Comparison of ENCODE assay signal across 20 cellular contexts in genomic region chr7:101957733-101958525, GRCh38.
DNase-seq lines count a peak whose midpoint lies in the region; ATAC-seq and TF ChIP-seq lines count a peak whose summit lies in the region.
"Had no signal": no experiment of that assay in that cellular context is flagged by ENCODE, and none has a peak within 500 bp of the region (broad histone marks: within the 10 kb centered on the region; RNA-seq: fewer than 3 reads in every experiment).

No MANE protein-coding gene starts in this region.

- no peaks in the 10 kb centered on the region for H3F3A ChIP-seq in neural progenitor cell (ENCODE audit: low read depth)

- H3K23ac ChIP-seq in H9 (ENCODE audit: insufficient read length, low read depth, low read length): no peak overlapping the region

- H2AFZ ChIP-seq in DND-41 (ENCODE audit: low read depth, low read length) (no peak overlapping the region), H9 (ENCODE audit: low read length) (no peak overlapping the region), neural progenitor cell (replicated peaks) (no peak overlapping the region)

- H3K9me3 ChIP-seq in DND-41 (ENCODE audit: insufficient read depth, low read length, severe bottlenecking) (no peaks in the 10 kb centered on the region), H9 (ENCODE audit: control insufficient read depth, low read depth, low read length) (no peaks in the 10 kb centered on the region), neural progenitor cell (ENCODE audit: low read depth) (no peaks in the 10 kb centered on the region)
- H3K9me3 ChIP-seq: testis had no signal

- TF ChIP-seq CTCF in DND-41 (IDR thresholded peaks at IDR 0.05; ENCODE audit: borderline replicate concordance, extremely low read depth, low read length, poor library complexity, severe bottlenecking): no peak
- no peak for TF ChIP-seq CTCF in H9 (conservative IDR thresholded peaks at IDR 0.05)
- no peak for TF ChIP-seq CTCF in activated B cell treated with CpG ODN at 0.5 μM for 24 hours (IDR thresholded peaks at IDR 0.05)
- TF ChIP-seq CTCF in neural progenitor cell (IDR thresholded peaks at IDR 0.05): no peak

- peaks cover 0 to 4% (median 3%) of the 10 kb centered on the region in 3 experiments; a peak in 3 of 7 replicates for H3K36me3 Mint-ChIP-seq in H9 (ENCODE audit: insufficient read depth in 1 of 3, low read depth in 3 of 3)
- H3K36me3 Mint-ChIP-seq in activated B cell treated with CpG ODN at 0.5 μM for 24 hours (ENCODE audit: low read depth): no peaks in the 10 kb centered on the region
- H3K36me3 Mint-ChIP-seq in neural progenitor cell: no peaks in the 10 kb centered on the region

- no peaks in the 10 kb centered on the region for H3K27me3 Mint-ChIP-seq in H9 (ENCODE audit: low read depth)
- no peaks in the 10 kb centered on the region for H3K27me3 Mint-ChIP-seq in activated B cell treated with CpG ODN at 0.5 μM for 24 hours
- H3K27me3 Mint-ChIP-seq in neural progenitor cell (ENCODE audit: insufficient read depth, low read depth): peaks cover 5% of the 10 kb centered on the region

- H3K9me3 Mint-ChIP-seq in H9 (no peaks in the 10 kb centered on the region), activated B cell treated with CpG ODN at 0.5 μM for 24 hours (no peaks in the 10 kb centered on the region), neural progenitor cell (no peaks in the 10 kb centered on the region)
- H3K9me3 Mint-ChIP-seq: activated T-cell treated with anti-CD3 and anti-CD28 coated beads, Interleukin-2, amount 50 U/mL, for 4 hours had no signal

- no peak overlapping the region for H2BK5ac ChIP-seq in H9 (ENCODE audit: insufficient read length, low read length)

- no peak overlapping the region for H2AK5ac ChIP-seq in H9 (ENCODE audit: insufficient read length, low read length)

- peaks cover 7% of the 10 kb centered on the region for H3K79me1 ChIP-seq in H9 (ENCODE audit: insufficient read depth, low read depth, low read length, poor library complexity, severe bottlenecking)

- H3K9ac ChIP-seq in DND-41 (ENCODE audit: low read depth, low read length): peak overlapping the region; percentile 37
- H3K9ac ChIP-seq in H9 (ENCODE audit: extremely low read depth, insufficient read length, low read length): no peak overlapping the region
- H3K9ac ChIP-seq in neural progenitor cell: no peak overlapping the region

- H4K20me1 ChIP-seq in DND-41 (ENCODE audit: insufficient read depth, low read length) (0 out of 2 replicates have a peak, but pooled peaks cover 7% of the 10 kb centered on the region), H9 (ENCODE audit: control insufficient read depth, insufficient read depth, insufficient read length) (peaks cover 2% of the 10 kb centered on the region), neural progenitor cell (ENCODE audit: low read depth) (peaks cover 73% of the 10 kb centered on the region)

- peaks cover 59% of the 10 kb centered on the region for H3K4me1 ChIP-seq in DND-41 (ENCODE audit: insufficient read depth, low read length)
- H3K4me1 ChIP-seq in H9 (ENCODE audit: insufficient read depth, low read length): peaks cover 5% of the 10 kb centered on the region; the same call in 1 of the 2 replicates
- H3K4me1 ChIP-seq in neural progenitor cell: peaks cover 3% of the 10 kb centered on the region

- no peak overlapping the region for H3K18ac ChIP-seq in H9 (ENCODE audit: insufficient read length, low read depth, low read length)

- POLR2A ChIA-PET in activated B cell treated with CpG ODN at 0.5 μM for 24 hours (lab: Charles Lee): interaction anchor here (1.0 kb wide), 1 partner anchor 30 kb away, joined by 11 read pairs; no protein-coding TSS in a partner anchor

- H3K27ac ChIP-seq in DND-41 (ENCODE audit: low read length): peak overlapping the region; percentile 84
- H3K27ac ChIP-seq in H9 (ENCODE audit: insufficient read length, low read depth, low read length): no peak overlapping the region
- no peak overlapping the region for H3K27ac ChIP-seq in neural progenitor cell
- H3K27ac ChIP-seq: HL-60, testis had no signal

- H3K27me3 ChIP-seq in DND-41 (ENCODE audit: insufficient read depth, low read length, poor library complexity) (no peaks in the 10 kb centered on the region), H9 (ENCODE audit: insufficient read depth, low read length) (no peaks in the 10 kb centered on the region), neural progenitor cell (no peaks in the 10 kb centered on the region)
- H3K27me3 ChIP-seq: testis had no signal

- H3K4me3 Mint-ChIP-seq in H9 (no peak overlapping the region), activated B cell treated with CpG ODN at 0.5 μM for 24 hours (no peak overlapping the region), neural progenitor cell (no peak overlapping the region)
- H3K4me3 Mint-ChIP-seq: activated T-cell treated with anti-CD3 and anti-CD28 coated beads, Interleukin-2, amount 50 U/mL, for 4 hours had no signal

- H3K27ac Mint-ChIP-seq in H9: peak overlapping the region in 2 of 3 experiments; percentile 86 to 87; a peak in 5 of 7 replicates
- H3K27ac Mint-ChIP-seq in activated B cell treated with CpG ODN at 0.5 μM for 24 hours: no peak overlapping the region
- H3K27ac Mint-ChIP-seq in neural progenitor cell: peak overlapping the region; percentile 76

- no peak overlapping the region for H3T11ph ChIP-seq in H9 (ENCODE audit: low read length)

- H3K79me2 ChIP-seq in DND-41 (ENCODE audit: insufficient read depth, low read length) (peaks cover 94% of the 10 kb centered on the region), H9 (ENCODE audit: insufficient read depth, low read length) (peaks cover 8% of the 10 kb centered on the region; the same call in 1 of the 2 replicates), neural progenitor cell (ENCODE audit: low read depth) (peaks cover 75% of the 10 kb centered on the region)

- no CpG with 5 or more reads among the region's 12 CpGs for WGBS in H9 (ENCODE audit: extremely low coverage, insufficient read length, low lambda C conversion rate)

- H3K23me2 ChIP-seq in H9 (ENCODE audit: insufficient read length, low read depth, low read length, poor library complexity, severe bottlenecking): no peaks in the 10 kb centered on the region

- intact Hi-C loops in activated B cell treated with CpG ODN at 0.5 μM for 24 hours (cut with micrococcal nuclease): loop anchor here (2.0 kb wide), 1 partner anchor 25 kb away; no protein-coding TSS in a partner anchor

- H3K4ac ChIP-seq in H9 (ENCODE audit: low read depth, low read length): no peak overlapping the region

- H3K36me3 ChIP-seq in DND-41 (ENCODE audit: insufficient read depth, low read length): peaks cover 5% of the 10 kb centered on the region; the same call in 1 of the 2 replicates
- H3K36me3 ChIP-seq in neural progenitor cell: no peaks in the 10 kb centered on the region

- H4K5ac ChIP-seq in H9 (ENCODE audit: insufficient read length, low read depth, low read length): no peak overlapping the region

- ATAC-seq in DND-41 (ENCODE audit: insufficient read depth, low read depth) (peak; percentile 85), activated B cell treated with CpG ODN at 0.5 μM for 24 hours (ENCODE audit: low read depth) (peak; percentile 43), HG02642 (IDR thresholded peaks at IDR 0.05; ENCODE audit: poor library complexity, unreplicated experiment) (no peak), GM18517 (IDR thresholded peaks at IDR 0.05; ENCODE audit: unreplicated experiment) (no peak)
- ATAC-seq: activated T-cell treated with anti-CD3 and anti-CD28 coated beads, Interleukin-2, amount 50 U/mL, for 4 hours; sciatic nerve had no signal

- no peak overlapping the region for H2BK12ac ChIP-seq in H9 (ENCODE audit: insufficient read length, low read depth, low read length)

- H3K4me1 Mint-ChIP-seq in H9: peaks cover 30 to 31% of the 10 kb centered on the region in 2 experiments
- H3K4me1 Mint-ChIP-seq in activated B cell treated with CpG ODN at 0.5 μM for 24 hours: peaks cover 48% of the 10 kb centered on the region
- peaks cover 18% of the 10 kb centered on the region for H3K4me1 Mint-ChIP-seq in neural progenitor cell

- H2BK120ac ChIP-seq in H9 (ENCODE audit: low read depth, low read length, poor library complexity, severe bottlenecking): no peak overlapping the region

- H2BK20ac ChIP-seq in H9 (ENCODE audit: low read depth, low read length, poor library complexity, severe bottlenecking): no peak overlapping the region

- no peak overlapping the region for H4K8ac ChIP-seq in H9 (replicated peaks; ENCODE audit: insufficient read length, low read depth, low read length)

- H2BK15ac ChIP-seq in H9 (ENCODE audit: low read depth, low read length): no peak overlapping the region

- H3K4me3 ChIP-seq in DND-41 (ENCODE audit: low read depth in 1 of 2, low read length in 2 of 2) (no peak overlapping the region), neural progenitor cell (no peak overlapping the region)
- H3K4me3 ChIP-seq: testis had no signal

- CTCF ChIA-PET in activated B cell treated with CpG ODN at 0.5 μM for 24 hours (lab: Charles Lee): no interaction called here

- no peak overlapping the region for H4K91ac ChIP-seq in H9 (ENCODE audit: insufficient read length, low read depth, low read length)

- peak; percentile 59 for DNase-seq in DND-41
- DNase-seq in H9: no peak
- DNase-seq in activated B cell treated with CpG ODN at 0.5 μM for 24 hours: no peak
- no peak for DNase-seq in neural progenitor cell (ENCODE audit: low spot score)
- no peak for DNase-seq in NCI-H128 (lab: John Stamatoyannopoulos, UW; ENCODE audit: unreplicated experiment)
- no peak for DNase-seq in midbrain (lab: John Stamatoyannopoulos, UW)
- DNase-seq: activated T-cell treated with anti-CD3 and anti-CD28 coated beads, Interleukin-2, amount 50 U/mL, for 4 hours; AML-193; central memory CD4-positive, alpha-beta T cell; effector CD8-positive, alpha-beta T cell; hippocampal formation; kidney; NCI-H1436 treated with DMSO at 0.1 percent for 48 hours; NCI-H446; nucleus accumbens; testis had no signal

- H3K14ac ChIP-seq in H9 (ENCODE audit: insufficient read depth, low read length): no peak overlapping the region

- H3K4me2 ChIP-seq in DND-41 (ENCODE audit: insufficient read depth, low read length): peak overlapping the region; percentile 32
- H3K4me2 ChIP-seq in H9 (ENCODE audit: insufficient read depth, insufficient read length, low read length): no peak overlapping the region
- H3K4me2 ChIP-seq in neural progenitor cell: no peak overlapping the region

- no peak overlapping the region for H3K56ac ChIP-seq in H9 (ENCODE audit: insufficient read length, low read depth, low read length)

Comparison
In these comparisons a context has a peak if more than half of its experiments do, and no peak if none do; other contexts are left out.
1. ATAC-seq: peak in DND-41 (single experiment) and activated B cell treated with CpG ODN at 0.5 μM for 24 hours (single experiment); none in HG02642 (single experiment) and GM18517 (single experiment).